9 cellular contexts compared by ENCODE assay signal in the genomic region with DNA sequence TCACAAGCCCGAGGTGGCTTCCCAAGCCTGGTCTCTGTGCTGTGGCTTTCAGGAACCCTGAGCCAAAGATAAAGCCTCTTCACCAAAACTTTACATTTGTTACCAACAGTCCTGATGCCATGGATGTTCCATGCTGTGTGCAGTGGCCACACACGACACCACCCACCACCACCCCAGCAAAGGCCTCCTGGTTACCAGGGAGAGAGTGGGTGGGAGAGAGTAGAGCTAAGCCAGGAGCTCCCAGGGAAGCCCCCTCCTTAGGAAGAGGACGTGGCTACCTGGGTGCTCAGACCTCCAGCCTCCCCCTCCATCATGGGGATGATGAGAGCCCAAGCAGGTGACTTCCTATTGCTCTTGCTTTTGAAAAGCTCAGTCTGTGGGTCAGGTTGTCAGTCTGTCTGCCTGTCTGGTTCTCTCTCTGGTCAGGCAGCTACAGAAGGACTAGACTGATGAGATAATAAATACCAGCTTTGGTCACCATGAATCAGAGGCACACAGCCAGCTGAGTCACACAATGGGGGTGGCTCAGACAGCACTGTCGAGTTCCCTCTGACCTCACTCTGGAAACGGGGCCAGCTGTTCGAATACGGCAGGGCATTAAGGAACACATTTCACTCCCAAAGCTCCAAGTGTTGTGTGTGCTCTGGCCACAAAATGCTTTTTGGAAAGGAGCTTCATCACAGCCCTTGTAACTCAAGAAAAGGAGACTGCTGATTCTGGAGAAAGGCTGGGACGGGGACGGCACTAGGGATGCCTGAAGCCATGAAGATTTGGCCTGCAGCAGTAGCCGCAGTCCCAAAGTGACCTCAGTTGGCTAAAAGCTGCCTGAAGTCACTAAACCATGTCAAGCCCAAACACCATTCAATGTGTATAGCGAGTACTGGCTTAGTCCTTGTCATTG.
A peak's percentile ranks its signal among the peaks of the same experiment; 100 is the strongest.
DNase-seq lines count a peak whose midpoint lies in the region; ATAC-seq and TF ChIP-seq lines count a peak whose summit lies in the region.
"Had no signal": no experiment of that assay in that cellular context is flagged by ENCODE, and none has a peak within 500 bp of the region (broad histone marks: within the 10 kb centered on the region; RNA-seq: fewer than 3 reads in every experiment).

No MANE protein-coding gene starts in this region.

- CTCF ChIA-PET in CD8-positive, alpha-beta T cell (lab: Charles Lee): no interaction called here

- H3K27me3 Mint-ChIP-seq in CD8-positive, alpha-beta T cell (ENCODE audit: low read depth): peaks cover 2% of the 10 kb centered on the region

- H3K4me3 ChIP-seq in cardiac fibroblast (replicated peaks in 1 of 2; ENCODE audit: low read depth in 2 of 2, low read length in 2 of 2): no peak overlapping the region
- H3K4me3 ChIP-seq in tibial nerve: no peak overlapping the region
- no peak overlapping the region for H3K4me3 ChIP-seq in CD8-positive, alpha-beta T cell (ENCODE audit: low read depth, low read length)

- no peaks in the 10 kb centered on the region for H3K4me1 Mint-ChIP-seq in CD8-positive, alpha-beta T cell (ENCODE audit: low read depth)

- 33 to 45% methylated on average over 10 to 11 of the region's 11 CpGs for WGBS in tibial nerve, 2 donors

- POLR2A ChIA-PET in CD8-positive, alpha-beta T cell (lab: Charles Lee): no interaction called here

- H3K27me3 ChIP-seq in tibial nerve: no peaks in the 10 kb centered on the region
- no peaks in the 10 kb centered on the region for H3K27me3 ChIP-seq in CD8-positive, alpha-beta T cell (ENCODE audit: insufficient read depth, low read length)

- H3K9me3 ChIP-seq in tibial nerve: peaks cover 0 to 6% (median 0%) of the 10 kb centered on the region in 4 donors
- no peaks in the 10 kb centered on the region for H3K9me3 ChIP-seq in CD8-positive, alpha-beta T cell (ENCODE audit: low read length)

- no peak overlapping the region for H3K4me3 Mint-ChIP-seq in CD8-positive, alpha-beta T cell

- H3K27ac Mint-ChIP-seq in CD8-positive, alpha-beta T cell: no peak overlapping the region
- H3K27ac Mint-ChIP-seq: progenitor cell of endocrine pancreas had no signal

- H3K36me3 ChIP-seq in tibial nerve: no peaks in the 10 kb centered on the region
- H3K36me3 ChIP-seq in CD8-positive, alpha-beta T cell (ENCODE audit: insufficient read depth, low read length): no peaks in the 10 kb centered on the region

- TF ChIP-seq CTCF in cardiac fibroblast (IDR thresholded peaks at IDR 0.05; ENCODE audit: low read depth, low read length) (no peak), tibial nerve (IDR thresholded peaks at IDR 0.05) (no peak)
- no peak for TF ChIP-seq CTCF in CD8-positive, alpha-beta T cell (IDR thresholded peaks at IDR 0.05)

- no peak for ATAC-seq in HG03439 (IDR thresholded peaks at IDR 0.05; ENCODE audit: unreplicated experiment)
- no peak for ATAC-seq in CD8-positive, alpha-beta T cell

- H3K27ac ChIP-seq in tibial nerve: peak overlapping the region in 2 of 4 donors; percentile 21 to 69
- H3K27ac ChIP-seq in CD8-positive, alpha-beta T cell (ENCODE audit: low read depth, low read length): no peak overlapping the region

- H3K9me3 Mint-ChIP-seq in CD8-positive, alpha-beta T cell: no peaks in the 10 kb centered on the region

- H3K36me3 Mint-ChIP-seq in CD8-positive, alpha-beta T cell: no peaks in the 10 kb centered on the region

- DNase-seq in LHCN-M2 (ENCODE audit: low read depth) (peak; percentile 100), cardiac fibroblast (ENCODE audit: low read depth in 2 of 2) (peak; percentile 89 to 99), kidney tubule cell (ENCODE audit: low spot score) (peak; percentile 100), tibial nerve (ENCODE audit: low spot score in 2 of 2) (peak; percentile 81 to 88), NCI-H774 (lab: John Stamatoyannopoulos, UW) (no peak)
- no peak for DNase-seq in activated CD4-positive, alpha-beta T cell treated with anti-CD3 and anti-CD28 coated beads for 48 hours
- no peak for DNase-seq in CD8-positive, alpha-beta T cell

- H3K4me1 ChIP-seq in tibial nerve: peaks cover 0 to 15% (median 6%) of the 10 kb centered on the region in 4 donors
- H3K4me1 ChIP-seq in CD8-positive, alpha-beta T cell (ENCODE audit: insufficient read depth, low read length): no peaks in the 10 kb centered on the region

- intact Hi-C loops in CD8-positive, alpha-beta T cell (cut with DNase I, micrococcal nuclease): no loop called here

- TF ChIP-seq POLR2A in tibial nerve (IDR thresholded peaks at IDR 0.05): no peak

- TF ChIP-seq EP300 in tibial nerve (IDR thresholded peaks at IDR 0.05): no peak

Comparison
In these comparisons a context has a peak if more than half of its experiments do, and no peak if none do; other contexts are left out.
1. DNase-seq: peak in LHCN-M2 (single experiment), cardiac fibroblast (2 of 2), kidney tubule cell (single experiment) and tibial nerve (2 of 2); none in activated CD4-positive, alpha-beta T cell treated with anti-CD3 and anti-CD28 coated beads for 48 hours (single experiment), NCI-H774 (single experiment) and CD8-positive, alpha-beta T cell (0 of 7).